ENCODE assay signal across 8 cellular contexts in genomic region chr19:44025217-44025936, GRCh38. TPM values are rescaled to one million over a fixed set of nuclear protein-coding genes. Genes with fewer than 3 reads are reported as not detected.
A peak's percentile ranks its signal among the peaks of the same experiment; 100 is the strongest.
DNase-seq lines count a peak whose midpoint lies in the region; ATAC-seq and TF ChIP-seq lines count a peak whose summit lies in the region.

TSS of gene ZNF222 (plus strand) at chr19:44025379. CDS start at chr19:44025437, 58 bp downstream.

- intact Hi-C loops in activated CD4-positive, alpha-beta T cell treated with anti-CD3 and anti-CD28 coated beads, Interleukin-2, amount 10 ng/mL, durations not matched to agents 24 days and 14 days (cut with micrococcal nuclease) = loop anchor here (1.0 kb wide), 4 partner anchors 23 to 140 kb away; partner anchors contain the start of genes ZNF155, ZNF225, ZNF226 and ZNF230
- intact Hi-C loops in dendritic cell treated with granulocyte-macrophage colony-stimulating factor and Interleukin-4, amounts not matched to agents 40 ng/mL and 50 ng/mL, for 4 days (cut with micrococcal nuclease) = loop anchor here (1.0 kb wide), 2 partner anchors 23 to 47 kb away; partner anchors contain the start of genes ZNF230 and ZNF284
- intact Hi-C loops in left lung (cut with DNase I) = no loop called here

- peak within 1 kb of the TSS; percentile 99 for H3K4me3 Mint-ChIP-seq in activated CD4-positive, alpha-beta T cell treated with anti-CD3 and anti-CD28 coated beads, Interleukin-2, amount 10 ng/mL, durations not matched to agents 24 days and 14 days
- peak within 1 kb of the TSS; percentile 99 for H3K4me3 Mint-ChIP-seq in dendritic cell treated with granulocyte-macrophage colony-stimulating factor and Interleukin-4, amounts not matched to agents 40 ng/mL and 50 ng/mL, for 4 days

- H3K27me3 ChIP-seq in ACC112 (ENCODE audit: insufficient read depth, low read length) (0 out of 2 replicates have a peak, but pooled peaks cover 4% of the 10 kb centered on the region), left lung (no peaks in the 10 kb centered on the region)

- peak within 1 kb of the TSS; percentile 91 for H3K27ac Mint-ChIP-seq in activated CD4-positive, alpha-beta T cell treated with anti-CD3 and anti-CD28 coated beads, Interleukin-2, amount 10 ng/mL, durations not matched to agents 24 days and 14 days
- peak within 1 kb of the TSS; percentile 96 for H3K27ac Mint-ChIP-seq in dendritic cell treated with granulocyte-macrophage colony-stimulating factor and Interleukin-4, amounts not matched to agents 40 ng/mL and 50 ng/mL, for 4 days

- H3K36me3 Mint-ChIP-seq in activated CD4-positive, alpha-beta T cell treated with anti-CD3 and anti-CD28 coated beads, Interleukin-2, amount 10 ng/mL, durations not matched to agents 24 days and 14 days (ENCODE audit: low read depth) = peaks cover 50% of the 10 kb centered on the region
- H3K36me3 Mint-ChIP-seq in dendritic cell treated with granulocyte-macrophage colony-stimulating factor and Interleukin-4, amounts not matched to agents 40 ng/mL and 50 ng/mL, for 4 days (ENCODE audit: low read depth) = peaks cover 56% of the 10 kb centered on the region

- peak; percentile 80 for DNase-seq in NCI-H460 (ENCODE audit: extremely low read depth, low read depth)
- DNase-seq in activated CD4-positive, alpha-beta T cell treated with anti-CD3 and anti-CD28 coated beads, Interleukin-2, amount 10 ng/mL, durations not matched to agents 24 days and 14 days = peak; percentile 92
- DNase-seq in left lung = peak; percentile 89 to 91
- peak; percentile 75 to 81 for DNase-seq in stimulated activated CD4-positive, alpha-beta T cell treated with anti-CD3 and anti-CD28 coated beads, Interleukin-2, amount 100 ng/mL, for 24 hours

- H3K4me1 Mint-ChIP-seq in activated CD4-positive, alpha-beta T cell treated with anti-CD3 and anti-CD28 coated beads, Interleukin-2, amount 10 ng/mL, durations not matched to agents 24 days and 14 days = peaks cover 16% of the 10 kb centered on the region
- peaks cover 20% of the 10 kb centered on the region for H3K4me1 Mint-ChIP-seq in dendritic cell treated with granulocyte-macrophage colony-stimulating factor and Interleukin-4, amounts not matched to agents 40 ng/mL and 50 ng/mL, for 4 days (ENCODE audit: low read depth)

- H3K79me2 ChIP-seq in ACC112 (ENCODE audit: control insufficient read depth, insufficient read depth, low read length, unreplicated experiment) = no peaks in the 10 kb centered on the region

- H3K36me3 ChIP-seq in ACC112 (ENCODE audit: insufficient read depth, low read length) (peaks cover 25% of the 10 kb centered on the region), left lung (peaks cover 0 to 38% of the 10 kb centered on the region in 2 donors)

- TF ChIP-seq CTCF in left lung (IDR thresholded peaks at IDR 0.05) = no peak

- peaks cover 41% of the 10 kb centered on the region for H3K9me3 Mint-ChIP-seq in activated CD4-positive, alpha-beta T cell treated with anti-CD3 and anti-CD28 coated beads, Interleukin-2, amount 10 ng/mL, durations not matched to agents 24 days and 14 days
- peaks cover 70% of the 10 kb centered on the region for H3K9me3 Mint-ChIP-seq in dendritic cell treated with granulocyte-macrophage colony-stimulating factor and Interleukin-4, amounts not matched to agents 40 ng/mL and 50 ng/mL, for 4 days

- H3K27me3 Mint-ChIP-seq in activated CD4-positive, alpha-beta T cell treated with anti-CD3 and anti-CD28 coated beads, Interleukin-2, amount 10 ng/mL, durations not matched to agents 24 days and 14 days = no peaks in the 10 kb centered on the region
- H3K27me3 Mint-ChIP-seq in dendritic cell treated with granulocyte-macrophage colony-stimulating factor and Interleukin-4, amounts not matched to agents 40 ng/mL and 50 ng/mL, for 4 days = peaks cover 2% of the 10 kb centered on the region

- H3K4me3 ChIP-seq in ACC112 (ENCODE audit: low read depth, low read length) (peak within 1 kb of the TSS; percentile 79), left lung (peak within 1 kb of the TSS; percentile 70 to 71)

- H3K27ac ChIP-seq in ACC112 (ENCODE audit: low read depth, low read length) (no peak within 1 kb of the TSS), left lung (peak within 1 kb of the TSS in 1 of 2 donors; percentile 62)

- H3K9me3 ChIP-seq in left lung = peaks cover 0 to 35% of the 10 kb centered on the region in 2 donors

- H3K4me1 ChIP-seq in ACC112 (ENCODE audit: control insufficient read depth, insufficient read depth, low read length, unreplicated experiment) (peaks cover 7% of the 10 kb centered on the region), left lung (peaks cover 6 to 7% of the 10 kb centered on the region in 2 donors)

- peak; percentile 84 for ATAC-seq in GM18861 (IDR thresholded peaks at IDR 0.05; ENCODE audit: unreplicated experiment)
- peak; percentile 79 for ATAC-seq in HG03196 (IDR thresholded peaks at IDR 0.05; ENCODE audit: unreplicated experiment)
- ATAC-seq in left lung = peak; percentile 100

- H2AFZ ChIP-seq in ACC112 (ENCODE audit: low read length, unreplicated experiment) = peak within 1 kb of the TSS; percentile 97

RNA-seq across cellular contexts. Expression of gene ZNF222, which starts in this region (rescaled TPM):
- total RNA-seq in NCI-H460 (2014; rRNA removed; shearing (Covaris generic)) = 6.8 and 7.1 TPM in 2 replicates
- 1.8 and 2.1 TPM in 2 replicates for polyA plus RNA-seq in NCI-H460 (2014; cell fraction: nucleus; rRNA removed)
- total RNA-seq in activated CD4-positive, alpha-beta T cell treated with anti-CD3 and anti-CD28 coated beads, Interleukin-2, amount 10 ng/mL, durations not matched to agents 24 days and 14 days = 1.1 and 1.8 TPM in 2 replicates
- total RNA-seq in left lung = 1 to 10 TPM; 3.2 to 3.4 TPM

Comparison
In these comparisons a context has a peak if more than half of its experiments do, and no peak if none do; other contexts are left out.
1. intact Hi-C loops: an anchor here in activated CD4-positive, alpha-beta T cell treated with anti-CD3 and anti-CD28 coated beads, Interleukin-2, amount 10 ng/mL, durations not matched to agents 24 days and 14 days (1.0 kb wide) and dendritic cell treated with granulocyte-macrophage colony-stimulating factor and Interleukin-4, amounts not matched to agents 40 ng/mL and 50 ng/mL, for 4 days (1.0 kb wide); none called in left lung.